ENCODE assay signal across 8 cellular contexts in genomic region chr17:58329035-58329807, GRCh38. TPM values are rescaled to one million over a fixed set of nuclear protein-coding genes. Genes with fewer than 3 reads are reported as not detected.
DNase-seq lines count a peak whose midpoint lies in the region; ATAC-seq, FAIRE-seq and TF ChIP-seq lines count a peak whose summit lies in the region.

No MANE protein-coding gene starts in this region.

- H3K36me3 ChIP-seq in neuron (ENCODE audit: insufficient read depth, low read length): no peaks in the 10 kb centered on the region

- H3K4me1 ChIP-seq in neuron (ENCODE audit: insufficient read depth, low read length): peaks cover 34% of the 10 kb centered on the region

- TF ChIP-seq CTCF in GM20000 (IDR thresholded peaks at IDR 0.05; ENCODE audit: extremely low read depth, missing control alignments): peak; percentile 35

- peak overlapping the region; percentile 58 for H2AFZ ChIP-seq in neuron (ENCODE audit: low read depth, low read length)

- peaks cover 14% of the 10 kb centered on the region for H3K27me3 ChIP-seq in neuron (ENCODE audit: insufficient read depth, low read length)

- peak; percentile 53 for FAIRE-seq in urothelium cell line (lab: Jason Lieb, UNC)

- DNase-seq in CMK (ENCODE audit: low read depth) (peak; percentile 88), GM20000 (ENCODE audit: low spot score) (peak; percentile 81), dermis blood vessel endothelial cell (peak; percentile 16), urothelium cell line (ENCODE audit: low spot score) (no peak), NCI-H1092 treated with DMSO at 0.1 percent for 48 hours (lab: John Stamatoyannopoulos, UW) (no peak)
- peak; percentile 35 to 65 (median 55) for DNase-seq in activated CD4-positive, CD25-positive, alpha-beta regulatory T cell (lab: John Stamatoyannopoulos, UW)

- no peaks in the 10 kb centered on the region for H3K9me3 ChIP-seq in neuron (ENCODE audit: low read length)

- peak overlapping the region; percentile 52 for H3K4me3 ChIP-seq in neuron (ENCODE audit: low read length)

- peak; percentile 41 for ATAC-seq in HG03571 (IDR thresholded peaks at IDR 0.05; ENCODE audit: unreplicated experiment)

RNA-seq across cellular contexts. Expression of gene TSPOAP1, which starts 0.6 kb away (rescaled TPM):
- total RNA-seq in dermis blood vessel endothelial cell: under 0.01 and 0.14 TPM in 2 replicates

RNA-seq across cellular contexts. Expression of gene SUPT4H1, which starts 22.8 kb away (rescaled TPM):
- 39.0 and 53.6 TPM in 2 replicates for total RNA-seq in dermis blood vessel endothelial cell

RNA-seq across cellular contexts. Expression of gene MPO, which starts 48.5 kb away (rescaled TPM):
- not detected in 2 replicates for total RNA-seq in dermis blood vessel endothelial cell

Comparison
In these comparisons a context has a peak if more than half of its experiments do, and no peak if none do; other contexts are left out.
1. DNase-seq: peak in CMK (single experiment), GM20000 (single experiment), activated CD4-positive, CD25-positive, alpha-beta regulatory T cell (4 of 4) and dermis blood vessel endothelial cell (single experiment); none in urothelium cell line (single experiment) and NCI-H1092 treated with DMSO at 0.1 percent for 48 hours (single experiment).